In genomic region chr4:105895609-105896460, GRCh38 we compare ENCODE assay signal across 9 cellular contexts. TPM values are rescaled to one million over a fixed set of nuclear protein-coding genes. Genes with fewer than 3 reads are reported as not detected.
A peak's percentile ranks its signal among the peaks of the same experiment; 100 is the strongest.
DNase-seq lines count a peak whose midpoint lies in the region; ATAC-seq, FAIRE-seq and TF ChIP-seq lines count a peak whose summit lies in the region.
"Had no signal": no experiment of that assay in that cellular context is flagged by ENCODE, and none has a peak within 500 bp of the region (broad histone marks: within the 10 kb centered on the region; RNA-seq: fewer than 3 reads in every experiment).

No MANE protein-coding gene starts in this region.

- H3K4me1 ChIP-seq in RWPE2 (ENCODE audit: insufficient read depth, poor library complexity, severe bottlenecking): peaks cover 10% of the 10 kb centered on the region
- H3K4me1 ChIP-seq in gastroesophageal sphincter: peaks cover 0 to 53% (median 0%) of the 10 kb centered on the region in 3 donors
- H3K4me1 ChIP-seq in pancreas: peaks cover 0 to 9% (median 8%) of the 10 kb centered on the region in 3 donors

- no peaks in the 10 kb centered on the region for H3K4me1 Mint-ChIP-seq in natural killer cell treated with Interleukin-12 subunit alpha and Interleukin-12 subunit beta and Interleukin-15 and Interleukin-18, amount 100 ng/mL, for 72 hours (ENCODE audit: low read depth in 2 of 2)
- no peaks in the 10 kb centered on the region for H3K4me1 Mint-ChIP-seq in natural killer cell

- peaks cover 5% of the 10 kb centered on the region for H3K9me3 Mint-ChIP-seq in natural killer cell treated with Interleukin-12 subunit alpha and Interleukin-12 subunit beta and Interleukin-15 and Interleukin-18, amount 100 ng/mL, for 72 hours
- peaks cover 6% of the 10 kb centered on the region in 2 donors for H3K9me3 Mint-ChIP-seq in natural killer cell
- H3K9me3 Mint-ChIP-seq: activated naive CD4-positive, alpha-beta T cell treated with anti-CD3 and anti-CD28 coated beads, Interleukin-2, amount 50 U/mL, for 24 hours had no signal

- H3K27ac Mint-ChIP-seq in natural killer cell treated with Interleukin-12 subunit alpha and Interleukin-12 subunit beta and Interleukin-15 and Interleukin-18, amount 100 ng/mL, for 72 hours: no peak overlapping the region
- H3K27ac Mint-ChIP-seq in natural killer cell: no peak overlapping the region
- H3K27ac Mint-ChIP-seq: activated naive CD4-positive, alpha-beta T cell treated with anti-CD3 and anti-CD28 coated beads, Interleukin-2, amount 50 U/mL, for 24 hours had no signal

- peaks cover 7% of the 10 kb centered on the region for H3K36me3 Mint-ChIP-seq in natural killer cell treated with Interleukin-12 subunit alpha and Interleukin-12 subunit beta and Interleukin-15 and Interleukin-18, amount 100 ng/mL, for 72 hours
- peaks cover 16% of the 10 kb centered on the region for H3K36me3 Mint-ChIP-seq in natural killer cell
- H3K36me3 Mint-ChIP-seq: activated naive CD4-positive, alpha-beta T cell treated with anti-CD3 and anti-CD28 coated beads, Interleukin-2, amount 50 U/mL, for 24 hours had no signal

- FAIRE-seq in pancreas (lab: Jason Lieb, UNC): no peak
- FAIRE-seq in GM19239 (lab: Jason Lieb, UNC): no peak

- H3K9me3 ChIP-seq in RWPE2 (ENCODE audit: severe bottlenecking) (no peaks in the 10 kb centered on the region), gastroesophageal sphincter (no peaks in the 10 kb centered on the region), pancreas (no peaks in the 10 kb centered on the region)

- H3K27ac ChIP-seq in RWPE2 (ENCODE audit: poor library complexity, severe bottlenecking) (no peak overlapping the region), gastroesophageal sphincter (peak overlapping the region in 3 of 4 donors; percentile 75 to 88 (median 87)), pancreas (peak overlapping the region; percentile 60 to 92 (median 84))

- no peak for TF ChIP-seq POLR2A in gastroesophageal sphincter (IDR thresholded peaks at IDR 0.05)

- TF ChIP-seq CTCF in natural killer cell (IDR thresholded peaks at IDR 0.05): no peak
- no peak for TF ChIP-seq CTCF in RWPE2 (IDR thresholded peaks at IDR 0.05; ENCODE audit: poor library complexity, severe bottlenecking)
- TF ChIP-seq CTCF in gastroesophageal sphincter (IDR thresholded peaks at IDR 0.05): peak in 1 of 4 experiments; percentile 15
- TF ChIP-seq CTCF in pancreas (IDR thresholded peaks at IDR 0.05): peak in 1 of 4 donors; percentile 10

- peaks cover 27% of the 10 kb centered on the region for H3K27me3 ChIP-seq in RWPE2 (ENCODE audit: insufficient read depth, poor library complexity, severe bottlenecking)
- peaks cover 11% of the 10 kb centered on the region for H3K27me3 ChIP-seq in gastroesophageal sphincter
- H3K27me3 ChIP-seq in pancreas: no peaks in the 10 kb centered on the region

- intact Hi-C loops in natural killer cell (cut with micrococcal nuclease): no loop called here
- intact Hi-C loops in pancreas (cut with DNase I): no loop called here

- peaks cover 30 to 70% of the 10 kb centered on the region in 2 donors for H3K27me3 Mint-ChIP-seq in natural killer cell treated with Interleukin-12 subunit alpha and Interleukin-12 subunit beta and Interleukin-15 and Interleukin-18, amount 100 ng/mL, for 72 hours
- peaks cover 35 to 63% of the 10 kb centered on the region in 2 donors for H3K27me3 Mint-ChIP-seq in natural killer cell (ENCODE audit: low read depth in 2 of 2)

- H3K36me3 ChIP-seq in RWPE2 (ENCODE audit: low read depth) (no peaks in the 10 kb centered on the region), gastroesophageal sphincter (no peaks in the 10 kb centered on the region), pancreas (no peaks in the 10 kb centered on the region)

- WGBS in gastroesophageal sphincter (ENCODE audit: low coverage in 1 of 2), 2 donors: no CpG with 5 or more reads among the region's 82 CpGs
- 0 to 1% methylated on average over 73 to 82 of the region's 82 CpGs for WGBS in pancreas, 2 donors

- no peak overlapping the region for H3K4me3 Mint-ChIP-seq in natural killer cell treated with Interleukin-12 subunit alpha and Interleukin-12 subunit beta and Interleukin-15 and Interleukin-18, amount 100 ng/mL, for 72 hours
- H3K4me3 Mint-ChIP-seq in natural killer cell: no peak overlapping the region
- H3K4me3 Mint-ChIP-seq: activated naive CD4-positive, alpha-beta T cell treated with anti-CD3 and anti-CD28 coated beads, Interleukin-2, amount 50 U/mL, for 24 hours had no signal

- peak; percentile 18 to 20 for ATAC-seq in natural killer cell treated with Interleukin-12 subunit alpha and Interleukin-12 subunit beta and Interleukin-15 and Interleukin-18, amount 100 ng/mL, for 72 hours
- no peak for ATAC-seq in natural killer cell
- ATAC-seq in HG03039 (IDR thresholded peaks at IDR 0.05; ENCODE audit: unreplicated experiment): peak; percentile 54
- ATAC-seq in RWPE2 (ENCODE audit: low read depth): peak; percentile 53
- peak; percentile 57 for ATAC-seq in gastroesophageal sphincter
- ATAC-seq in pancreas: peak; percentile 56 to 72 (median 64)

- H3K4me3 ChIP-seq in RWPE2 (ENCODE audit: severe bottlenecking) (peak overlapping the region; percentile 43), gastroesophageal sphincter (peak overlapping the region; percentile 40 to 79), pancreas (peak overlapping the region; percentile 59 to 75 (median 71))

- DNase-seq in natural killer cell treated with Interleukin-12 subunit alpha and Interleukin-12 subunit beta and Interleukin-15 and Interleukin-18, amount 100 ng/mL, for 72 hours (ENCODE audit: low spot score): peak; percentile 61
- DNase-seq in natural killer cell (no peak), RWPE2 (ENCODE audit: low spot score) (peak; percentile 41), pancreas (peak; percentile 32 to 81 (median 56)), NOMO-1 treated with DMSO at 0.1 percent for 48 hours (lab: John Stamatoyannopoulos, UW; ENCODE audit: unreplicated experiment) (no peak), GM19239 (ENCODE audit: insufficient read length, low spot score) (no peak)

- no peak for TF ChIP-seq EP300 in gastroesophageal sphincter (IDR thresholded peaks at IDR 0.05)

RNA-seq across cellular contexts. Expression of gene NPNT, which starts 0.6 kb away (rescaled TPM):
- total RNA-seq in natural killer cell treated with Interleukin-12 subunit alpha and Interleukin-12 subunit beta and Interleukin-15 and Interleukin-18, amount 100 ng/mL, for 72 hours: not detected
- total RNA-seq in natural killer cell (not detected), gastroesophageal sphincter (100 to 1,000 TPM in 3 of 4 donors, 10 to 100 TPM in 1; 86.1 to 150 (median 114) TPM), pancreas (10 to 100 TPM; 17.2 to 63.8 (median 28.6) TPM)
- polyA plus RNA-seq in pancreas: 10 to 100 TPM; 33.9 to 48.6 TPM

Comparison
In these comparisons a context has a peak if more than half of its experiments do, and no peak if none do; other contexts are left out.
1. ATAC-seq: peak in natural killer cell treated with Interleukin-12 subunit alpha and Interleukin-12 subunit beta and Interleukin-15 and Interleukin-18, amount 100 ng/mL, for 72 hours (2 of 2), HG03039 (single experiment), RWPE2 (single experiment), gastroesophageal sphincter (single experiment) and pancreas (4 of 4); none in natural killer cell (0 of 3).
2. DNase-seq: peak in natural killer cell treated with Interleukin-12 subunit alpha and Interleukin-12 subunit beta and Interleukin-15 and Interleukin-18, amount 100 ng/mL, for 72 hours (single experiment), RWPE2 (single experiment) and pancreas (6 of 6); none in natural killer cell (single experiment), NOMO-1 treated with DMSO at 0.1 percent for 48 hours (single experiment) and GM19239 (single experiment).
3. RNA of gene NPNT, which starts 0.6 kb away (total RNA-seq): 86.1 to 150 TPM in gastroesophageal sphincter and 17.2 to 63.8 TPM in pancreas; not detected in natural killer cell treated with Interleukin-12 subunit alpha and Interleukin-12 subunit beta and Interleukin-15 and Interleukin-18, amount 100 ng/mL, for 72 hours and not detected in natural killer cell; every median in the first group is over 10 times any median in the second.
4. Peak in every context shown above with its lines, with median percentiles within 50 percentile points of each other: H3K4me3 ChIP-seq.